19 cellular contexts compared by ENCODE assay signal in the genomic region with DNA sequence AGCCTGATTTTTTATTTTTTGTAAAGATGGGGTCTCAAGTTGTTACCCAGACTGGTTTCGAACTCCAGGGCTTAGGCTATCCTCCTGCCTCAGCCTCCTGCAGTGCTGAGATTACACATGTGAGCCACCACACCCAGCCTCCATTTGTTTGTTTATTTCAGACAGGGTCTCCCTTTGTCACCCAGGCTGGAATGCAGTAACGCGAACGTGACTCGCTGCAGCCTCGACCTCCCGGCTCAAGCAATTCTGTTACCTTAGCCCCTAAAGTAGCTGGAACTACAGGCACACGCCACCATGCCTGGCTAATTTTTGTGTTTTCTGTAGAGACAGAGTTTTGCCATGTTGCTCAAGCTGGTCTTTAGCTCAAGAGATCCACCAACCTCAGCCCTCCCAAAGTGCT.
"Had no signal": no experiment of that assay in that cellular context is flagged by ENCODE, and none has a peak within 500 bp of the region (broad histone marks: within the 10 kb centered on the region; RNA-seq: fewer than 3 reads in every experiment).

No MANE protein-coding gene starts in this region.

- H3K27me3 Mint-ChIP-seq: memory B cell; natural killer cell treated with Interleukin-12 subunit alpha and Interleukin-12 subunit beta and Interleukin-15 and Interleukin-18, amount 100 ng/mL, for 72 hours had no signal

- ATAC-seq: esophagus mucosa; heart left ventricle; left lobe of liver; lower lobe of right lung; natural killer cell treated with Interleukin-12 subunit alpha and Interleukin-12 subunit beta and Interleukin-15 and Interleukin-18, amount 100 ng/mL, for 72 hours had no signal

- H3K9me3 Mint-ChIP-seq: memory B cell; natural killer cell treated with Interleukin-12 subunit alpha and Interleukin-12 subunit beta and Interleukin-15 and Interleukin-18, amount 100 ng/mL, for 72 hours had no signal

- H3K27ac Mint-ChIP-seq: memory B cell; natural killer cell treated with Interleukin-12 subunit alpha and Interleukin-12 subunit beta and Interleukin-15 and Interleukin-18, amount 100 ng/mL, for 72 hours had no signal

- H3K9me3 ChIP-seq: heart left ventricle, lower lobe of right lung, right atrium auricular region, stomach, thoracic aorta had no signal

- H3K4me3 Mint-ChIP-seq: memory B cell; natural killer cell treated with Interleukin-12 subunit alpha and Interleukin-12 subunit beta and Interleukin-15 and Interleukin-18, amount 100 ng/mL, for 72 hours had no signal

- H3K4me1 ChIP-seq: heart left ventricle, lower lobe of right lung, right atrium auricular region, stomach had no signal

- H3K4me3 ChIP-seq: dorsolateral prefrontal cortex, heart left ventricle, lower lobe of right lung, right atrium auricular region, stomach, thoracic aorta had no signal

- H3K27me3 ChIP-seq: dorsolateral prefrontal cortex, heart left ventricle, right atrium auricular region, stomach had no signal

- DNase-seq: cortex of kidney; dorsolateral prefrontal cortex; effector CD8-positive, alpha-beta T cell; heart left ventricle; hippocampal formation; lower lobe of right lung; midbrain; small intestine; stimulated activated CD4-positive, alpha-beta T cell treated with anti-CD3 and anti-CD28 coated beads, Interleukin-12 subunit alpha, Interleukin-12 subunit beta, amount 100 ng/mL, for 4 hours; stimulated activated naive CD4-positive, alpha-beta T cell; stomach; substantia nigra; trophoblast cell had no signal

- H3K27ac ChIP-seq: dorsolateral prefrontal cortex, heart left ventricle, lower lobe of right lung, right atrium auricular region, stomach, thoracic aorta had no signal
